8 cellular contexts compared by ENCODE assay signal in the genomic region with DNA sequence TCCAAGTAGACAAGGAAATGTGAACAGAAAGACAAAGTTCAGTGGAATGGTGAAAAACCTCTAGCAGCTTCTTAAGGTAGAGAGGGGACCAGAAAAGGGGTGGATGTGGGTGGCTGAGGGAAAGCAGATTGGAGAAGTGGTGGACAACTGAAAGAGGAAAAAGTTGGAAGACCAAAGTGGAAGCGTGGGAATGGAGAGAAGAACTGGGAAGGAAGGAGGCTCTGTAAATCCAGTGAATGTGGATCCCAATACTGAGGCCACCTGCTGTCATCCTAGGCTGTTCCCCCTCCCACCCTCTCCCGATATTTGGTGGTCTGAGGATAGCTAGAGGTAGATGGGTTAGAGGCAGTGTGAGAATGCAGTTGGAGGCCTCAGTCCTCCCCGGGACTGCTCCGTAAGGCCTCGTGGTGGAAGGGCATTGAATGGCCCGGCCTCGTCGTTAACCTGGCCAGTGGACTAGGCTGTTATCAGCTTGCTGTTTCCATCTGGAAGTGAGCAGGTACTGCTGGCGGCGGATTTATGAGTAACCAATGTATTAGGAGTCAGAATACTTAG. TPM values are rescaled to one million over a fixed set of nuclear protein-coding genes. Genes with fewer than 3 reads are reported as not detected.
A peak's percentile ranks its signal among the peaks of the same experiment; 100 is the strongest.
DNase-seq lines count a peak whose midpoint lies in the region; ATAC-seq and TF ChIP-seq lines count a peak whose summit lies in the region.

No MANE protein-coding gene starts in this region.

- H3K4me1 Mint-ChIP-seq in activated naive CD8-positive, alpha-beta T cell treated with anti-CD3 and anti-CD28 coated beads, Interleukin-2, amount 10 ng/mL, durations not matched to agents 7 days and 5 days: peaks cover 8% of the 10 kb centered on the region

- DNase-seq in AG09309 (ENCODE audit: low read depth) (no peak), HUDEP-2 (lab: John Stamatoyannopoulos, UW; ENCODE audit: unreplicated experiment in 76 of 76) (peak in 40 of 76 experiments; percentile 4 to 64 (median 26))
- no peak for DNase-seq in activated naive CD8-positive, alpha-beta T cell treated with anti-CD3 and anti-CD28 coated beads, Interleukin-2, amount 10 ng/mL, durations not matched to agents 7 days and 5 days

- no peaks in the 10 kb centered on the region for H3K9me3 Mint-ChIP-seq in activated naive CD8-positive, alpha-beta T cell treated with anti-CD3 and anti-CD28 coated beads, Interleukin-2, amount 10 ng/mL, durations not matched to agents 7 days and 5 days

- no peak for ATAC-seq in activated naive CD8-positive, alpha-beta T cell treated with anti-CD3 and anti-CD28 coated beads, Interleukin-2, amount 10 ng/mL, durations not matched to agents 7 days and 5 days (ENCODE audit: low read depth)
- no peak for ATAC-seq in activated CD4-positive, CD25-positive, alpha-beta regulatory T cell treated with anti-CD3 and anti-CD28 coated beads, Interleukin-2, amount 50 U/mL, for 24 hours
- ATAC-seq in HG02885 (IDR thresholded peaks at IDR 0.05; ENCODE audit: poor library complexity, unreplicated experiment): no peak
- no peak for ATAC-seq in HG03469 (IDR thresholded peaks at IDR 0.05; ENCODE audit: unreplicated experiment)

- peak overlapping the region in 20 of 21 experiments; percentile 90 to 99 (median 96) for H3K27ac ChIP-seq in skin epidermis

- TF ChIP-seq CTCF in AG09309 (IDR thresholded peaks at IDR 0.05; ENCODE audit: control insufficient read depth, insufficient read depth, low read depth, low read length, missing control alignments): no peak

- H3K27ac Mint-ChIP-seq in activated naive CD8-positive, alpha-beta T cell treated with anti-CD3 and anti-CD28 coated beads, Interleukin-2, amount 10 ng/mL, durations not matched to agents 7 days and 5 days: peak overlapping the region; percentile 67

- H3K27me3 Mint-ChIP-seq in activated naive CD8-positive, alpha-beta T cell treated with anti-CD3 and anti-CD28 coated beads, Interleukin-2, amount 10 ng/mL, durations not matched to agents 7 days and 5 days: no peaks in the 10 kb centered on the region

- H3K36me3 Mint-ChIP-seq in activated naive CD8-positive, alpha-beta T cell treated with anti-CD3 and anti-CD28 coated beads, Interleukin-2, amount 10 ng/mL, durations not matched to agents 7 days and 5 days: peaks cover 2% of the 10 kb centered on the region

- POLR2A ChIA-PET in activated naive CD8-positive, alpha-beta T cell treated with anti-CD3 and anti-CD28 coated beads, Interleukin-2, amount 10 ng/mL, durations not matched to agents 7 days and 5 days (lab: Charles Lee): interaction anchor here (0.6 to 3.7 kb wide), 10 partner anchors 13 to 170 kb away, joined by 3 to 46 read pairs (median 5); partner anchors contain the start of genes CSRNP2, DAZAP2 and LETMD1

- H3K4me3 ChIP-seq in AG09309 (ENCODE audit: control insufficient read depth, low read depth, low read length) (peak overlapping the region; percentile 83), iPS-11a (ENCODE audit: low read depth, low read length) (peak overlapping the region; percentile 50), skin epidermis (peak overlapping the region; percentile 63 to 98 (median 81))

- peak overlapping the region; percentile 71 for H3K4me3 Mint-ChIP-seq in activated naive CD8-positive, alpha-beta T cell treated with anti-CD3 and anti-CD28 coated beads, Interleukin-2, amount 10 ng/mL, durations not matched to agents 7 days and 5 days

RNA-seq across cellular contexts. Expression of gene POU6F1, which starts 0.8 kb away (rescaled TPM):
- total RNA-seq in activated naive CD8-positive, alpha-beta T cell treated with anti-CD3 and anti-CD28 coated beads, Interleukin-2, amount 10 ng/mL, durations not matched to agents 7 days and 5 days: 10 to 100 TPM; 20.6 to 21.8 TPM

RNA-seq across cellular contexts. Expression of gene DAZAP2, which starts 19.9 kb away (rescaled TPM):
- total RNA-seq in activated naive CD8-positive, alpha-beta T cell treated with anti-CD3 and anti-CD28 coated beads, Interleukin-2, amount 10 ng/mL, durations not matched to agents 7 days and 5 days: 100 to 1,000 TPM; 237 to 249 TPM

RNA-seq across cellular contexts. Expression of gene TFCP2, which starts 45.7 kb away (rescaled TPM):
- total RNA-seq in activated naive CD8-positive, alpha-beta T cell treated with anti-CD3 and anti-CD28 coated beads, Interleukin-2, amount 10 ng/mL, durations not matched to agents 7 days and 5 days: 10 to 100 TPM; 33.6 to 35.4 TPM

RNA-seq across cellular contexts. Expression of gene SMAGP, which starts 51.5 kb away (rescaled TPM):
- 1 to 10 TPM; 4.1 to 5.6 TPM for total RNA-seq in activated naive CD8-positive, alpha-beta T cell treated with anti-CD3 and anti-CD28 coated beads, Interleukin-2, amount 10 ng/mL, durations not matched to agents 7 days and 5 days

Comparison
In these comparisons a context has a peak if more than half of its experiments do, and no peak if none do; other contexts are left out.
1. DNase-seq: peak in HUDEP-2 (40 of 76); none in AG09309 (single experiment) and activated naive CD8-positive, alpha-beta T cell treated with anti-CD3 and anti-CD28 coated beads, Interleukin-2, amount 10 ng/mL, durations not matched to agents 7 days and 5 days (single experiment).
2. Peak in every context shown above with its lines, with median percentiles within 50 percentile points of each other: H3K4me3 ChIP-seq.